In genomic region chrX:129792586-129793291, GRCh38 we compare ENCODE assay signal across 2 cellular contexts.
TF ChIP-seq lines count a peak whose summit lies in the region.

No MANE protein-coding gene starts in this region.

TF ChIP-seq in HepG2, 621 proteins besides CTCF, POLR2A, EP300 and RAD21:
- TF ChIP-seq GPBP1L1 (CRISPR knock-in tag; IDR thresholded peaks at IDR 0.05) (no peak), HNF4G (IDR thresholded peaks at IDR 0.05; ENCODE audit: borderline replicate concordance, low read depth, low read length) (no peak), HNF4G (CRISPR knock-in tag; IDR thresholded peaks at IDR 0.05; ENCODE audit: borderline replicate concordance, low read depth) (no peak), FOXO1 (CRISPR knock-in tag; IDR thresholded peaks at IDR 0.05) (no peak), BCL6 (CRISPR knock-in tag; IDR thresholded peaks at IDR 0.05) (no peak), ZMAT5 (CRISPR knock-in tag; IDR thresholded peaks at IDR 0.05; ENCODE audit: borderline replicate concordance, low read depth) (no peak), ELF3 (CRISPR knock-in tag; IDR thresholded peaks at IDR 0.05) (no peak)

TF ChIP-seq in HEK293, 187 proteins besides CTCF, POLR2A, EP300 and RAD21:
- TF ChIP-seq PRDM1 (tag by site-specific recombination; IDR thresholded peaks at IDR 0.05) (peak; percentile 45; the same call in 1 of the 2 replicates), ZSCAN23 (tag by site-specific recombination; IDR thresholded peaks at IDR 0.05) (no peak)
